In the genomic region with DNA sequence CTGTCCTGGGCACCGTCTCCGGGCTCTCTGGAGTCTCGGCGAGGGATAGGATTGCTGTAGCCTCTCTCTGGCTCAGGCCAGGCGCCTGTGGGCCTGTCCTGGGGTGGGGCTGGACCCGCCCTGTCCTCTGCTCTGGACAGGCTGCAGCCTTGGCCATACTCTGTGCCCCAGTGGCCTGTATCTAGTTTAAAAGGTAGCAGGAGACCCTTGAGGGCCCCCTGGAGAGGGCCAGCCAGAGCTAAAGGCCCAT, we compare ENCODE assay signal across 19 cellular contexts. TPM values are rescaled to one million over a fixed set of nuclear protein-coding genes. Genes with fewer than 3 reads are reported as not detected.
A peak's percentile ranks its signal among the peaks of the same experiment; 100 is the strongest.
DNase-seq lines count a peak whose midpoint lies in the region; ATAC-seq, FAIRE-seq and TF ChIP-seq lines count a peak whose summit lies in the region.
"Had no signal": no experiment of that assay in that cellular context is flagged by ENCODE, and none has a peak within 500 bp of the region (broad histone marks: within the 10 kb centered on the region; RNA-seq: fewer than 3 reads in every experiment).

No MANE protein-coding gene starts in this region.

- H3K56ac ChIP-seq in H1 (replicated peaks; ENCODE audit: insufficient read length, low read depth, low read length): no peak overlapping the region

- no peaks in the 10 kb centered on the region for H3K9me3 Mint-ChIP-seq in activated CD4-positive, alpha-beta memory T cell treated with anti-CD3 and anti-CD28 coated beads for 36 hours
- H3K9me3 Mint-ChIP-seq in activated CD4-positive, alpha-beta memory T cell treated with anti-CD3 and anti-CD28 coated beads, Interleukin-2, amount 10 ng/mL, durations not matched to agents 7 days and 5 days: no peaks in the 10 kb centered on the region
- H3K9me3 Mint-ChIP-seq: naive B cell had no signal

- H3K36me3 ChIP-seq in H1 (ENCODE audit: control insufficient read depth in 2 of 4, insufficient read depth in 4 of 4, low read length in 3 of 4) (no peaks in the 10 kb centered on the region; a peak in 2 of 8 replicates), lower lobe of right lung (no peaks in the 10 kb centered on the region), smooth muscle cell (ENCODE audit: low read depth) (no peaks in the 10 kb centered on the region)
- H3K36me3 ChIP-seq: SJSA1 had no signal

- H2AFZ ChIP-seq in H1 (ENCODE audit: low read length): no peak overlapping the region
- H2AFZ ChIP-seq in smooth muscle cell (ENCODE audit: low read depth): no peak overlapping the region

- no peak overlapping the region for H3K27ac Mint-ChIP-seq in activated CD4-positive, alpha-beta memory T cell treated with anti-CD3 and anti-CD28 coated beads for 36 hours
- no peak overlapping the region for H3K27ac Mint-ChIP-seq in activated CD4-positive, alpha-beta memory T cell treated with anti-CD3 and anti-CD28 coated beads, Interleukin-2, amount 10 ng/mL, durations not matched to agents 7 days and 5 days
- H3K27ac Mint-ChIP-seq: naive B cell had no signal

- ATAC-seq in lower lobe of right lung: no peak
- ATAC-seq in HG03045 (IDR thresholded peaks at IDR 0.05; ENCODE audit: unreplicated experiment): no peak
- ATAC-seq in HG02885 (IDR thresholded peaks at IDR 0.05; ENCODE audit: poor library complexity, unreplicated experiment): no peak

- no peak for TF ChIP-seq EP300 in H1 (IDR thresholded peaks at IDR 0.05; ENCODE audit: borderline replicate concordance in 1 of 2, low read depth in 2 of 2, low read length in 2 of 2)

- peak overlapping the region; percentile 83 to 88 for H3K4me2 ChIP-seq in H1 (ENCODE audit: insufficient read depth in 1 of 2, low read depth in 2 of 2, low read length in 2 of 2)
- H3K4me2 ChIP-seq in smooth muscle cell: peak overlapping the region; percentile 98

- no peak overlapping the region for H2BK20ac ChIP-seq in H1 (ENCODE audit: low read length)

- peaks cover 15% of the 10 kb centered on the region for H3K79me1 ChIP-seq in H1 (ENCODE audit: low read depth, low read length)

- peak overlapping the region; percentile 8 for H3K4me3 Mint-ChIP-seq in activated CD4-positive, alpha-beta memory T cell treated with anti-CD3 and anti-CD28 coated beads for 36 hours
- H3K4me3 Mint-ChIP-seq in activated CD4-positive, alpha-beta memory T cell treated with anti-CD3 and anti-CD28 coated beads, Interleukin-2, amount 10 ng/mL, durations not matched to agents 7 days and 5 days: no peak overlapping the region

- FAIRE-seq in H1 (lab: Jason Lieb, UNC): no peak
- FAIRE-seq: GM18507 had no signal

- H3K4me1 ChIP-seq in H1 (replicated peaks in 1 of 4; ENCODE audit: control insufficient read depth in 3 of 4, insufficient read depth in 4 of 4, low read length in 3 of 4) (peaks cover 0 to 39% (median 27%) of the 10 kb centered on the region in 4 experiments; a peak in 6 of 7 replicates), lower lobe of right lung (peaks cover 29% of the 10 kb centered on the region), smooth muscle cell (ENCODE audit: low read depth) (peaks cover 35% of the 10 kb centered on the region)

- no peaks in the 10 kb centered on the region for H3K36me3 Mint-ChIP-seq in activated CD4-positive, alpha-beta memory T cell treated with anti-CD3 and anti-CD28 coated beads for 36 hours
- H3K36me3 Mint-ChIP-seq in activated CD4-positive, alpha-beta memory T cell treated with anti-CD3 and anti-CD28 coated beads, Interleukin-2, amount 10 ng/mL, durations not matched to agents 7 days and 5 days (ENCODE audit: low read depth): no peaks in the 10 kb centered on the region
- H3K36me3 Mint-ChIP-seq: naive B cell had no signal

- CTCF ChIA-PET in activated CD4-positive, alpha-beta memory T cell treated with anti-CD3 and anti-CD28 coated beads for 36 hours (lab: Charles Lee): no interaction called here
- CTCF ChIA-PET in activated CD4-positive, alpha-beta memory T cell treated with anti-CD3 and anti-CD28 coated beads, Interleukin-2, amount 10 ng/mL, durations not matched to agents 7 days and 5 days (lab: Charles Lee): no interaction called here
- CTCF ChIA-PET in H1 (lab: Charles Lee; ENCODE audit: partially characterized antibody): interaction anchor here (0.9 to 2.2 kb wide), 8 partner anchors 8 to 424 kb away, joined by 3 to 8 read pairs (median 3); no protein-coding TSS in a partner anchor

- H3K9me3 ChIP-seq in H1 (ENCODE audit: insufficient read depth in 2 of 2, low read depth in 1 of 2, low read length in 1 of 2) (no peaks in the 10 kb centered on the region), lower lobe of right lung (no peaks in the 10 kb centered on the region), smooth muscle cell (replicated peaks; ENCODE audit: low read depth) (no peaks in the 10 kb centered on the region)
- H3K9me3 ChIP-seq: SJSA1 had no signal

- TF ChIP-seq POLR2A in H1 (IDR thresholded peaks at IDR 0.05; ENCODE audit: control extremely low read depth in 1 of 2, low read depth in 2 of 2, low read length in 2 of 2): no peak

- H3F3A ChIP-seq in smooth muscle cell (ENCODE audit: low read depth): no peaks in the 10 kb centered on the region

- H3K23me2 ChIP-seq in H1 (ENCODE audit: low read depth, low read length): peaks cover 31% of the 10 kb centered on the region

- H3K4ac ChIP-seq in H1 (replicated peaks; ENCODE audit: insufficient read length, low read depth, low read length): peak overlapping the region; percentile 78

- WGBS in H1 (ENCODE audit: extremely low coverage in 1 of 2, insufficient coverage in 1 of 2, insufficient read length in 1 of 2, insufficient replicate concordance in 2 of 2, low coverage in 1 of 2, low lambda C conversion rate in 2 of 2, missing lambda C conversion rate in 1 of 2), 2 experiments: 42% methylated on average over 2 of the region's 6 CpGs; no CpG with 5 or more reads in 1 of the 2 experiments
- WGBS in smooth muscle cell (ENCODE audit: low lambda C conversion rate): 78% methylated on average over 4 of the region's 6 CpGs

- H3K27me3 ChIP-seq in H1 (replicated peaks in 1 of 4; ENCODE audit: control insufficient read depth in 3 of 4, extremely low read depth in 1 of 4, insufficient read depth in 3 of 4, low read length in 3 of 4) (peaks cover 21 to 28% (median 25%) of the 10 kb centered on the region in 4 experiments), lower lobe of right lung (ENCODE audit: low read depth) (peaks cover 45% of the 10 kb centered on the region), smooth muscle cell (ENCODE audit: low read depth) (peaks cover 20% of the 10 kb centered on the region)

- no peak for DNase-seq in activated CD4-positive, alpha-beta memory T cell treated with anti-CD3 and anti-CD28 coated beads for 36 hours
- DNase-seq in activated CD4-positive, alpha-beta memory T cell treated with anti-CD3 and anti-CD28 coated beads, Interleukin-2, amount 10 ng/mL, durations not matched to agents 7 days and 5 days: no peak
- DNase-seq in H1 (ENCODE audit: low read depth in 1 of 2, low spot score in 2 of 2) (no peak), lower lobe of right lung (no peak), smooth muscle cell (lab: John Stamatoyannopoulos, UW; ENCODE audit: unreplicated experiment) (no peak), midbrain (lab: John Stamatoyannopoulos, UW) (no peak)
- DNase-seq: activated T-cell treated with anti-CD3 and anti-CD28 coated beads, Interleukin-2, amount 50 U/mL, for 1 hour; amygdala; HCEC 1CT; naive B cell; substantia nigra had no signal

- peaks cover 16 to 39% of the 10 kb centered on the region in 2 experiments for H4K20me1 ChIP-seq in H1 (replicated peaks in 1 of 2; ENCODE audit: control insufficient read depth in 1 of 2, insufficient read depth in 2 of 2, low read length in 2 of 2)
- peaks cover 16% of the 10 kb centered on the region for H4K20me1 ChIP-seq in smooth muscle cell (ENCODE audit: low read depth)

- H3K4me3 ChIP-seq in H1 (ENCODE audit: extremely low read depth in 1 of 4, insufficient read depth in 2 of 4, low read depth in 3 of 4, low read length in 4 of 4) (peak overlapping the region; percentile 61 to 88 (median 64); a peak in 6 of 8 replicates), lower lobe of right lung (peak overlapping the region; percentile 62), smooth muscle cell (peak overlapping the region; percentile 69)
- H3K4me3 ChIP-seq: SJSA1 had no signal

- TF ChIP-seq RAD21 in H1 (IDR thresholded peaks at IDR 0.05 in 1 of 2, conservative IDR thresholded peaks at IDR 0.05 in 1 of 2; ENCODE audit: low read depth in 2 of 2, low read length in 2 of 2): no peak

- H2AK5ac ChIP-seq in H1 (ENCODE audit: low read depth, low read length): no peak overlapping the region

- POLR2A ChIA-PET in activated CD4-positive, alpha-beta memory T cell treated with anti-CD3 and anti-CD28 coated beads for 36 hours (lab: Charles Lee): interaction anchor here (1.1 kb wide), 1 partner anchor 193 kb away, joined by 3 read pairs; no protein-coding TSS in a partner anchor
- POLR2A ChIA-PET in activated CD4-positive, alpha-beta memory T cell treated with anti-CD3 and anti-CD28 coated beads, Interleukin-2, amount 10 ng/mL, durations not matched to agents 7 days and 5 days (lab: Charles Lee): no interaction called here
- POLR2A ChIA-PET in H1 (lab: Charles Lee; ENCODE audit: partially characterized antibody): no interaction called here

- H2BK120ac ChIP-seq in H1 (replicated peaks; ENCODE audit: low read depth, low read length): peak overlapping the region; percentile 78

- intact Hi-C loops in activated CD4-positive, alpha-beta memory T cell treated with anti-CD3 and anti-CD28 coated beads for 36 hours (cut with micrococcal nuclease): no loop called here
- intact Hi-C loops in lower lobe of right lung (cut with DNase I): no loop called here

- H3K27ac ChIP-seq in H1 (ENCODE audit: low read depth, low read length) (no peak overlapping the region), lower lobe of right lung (no peak overlapping the region), smooth muscle cell (ENCODE audit: low read depth) (no peak overlapping the region)
- H3K27ac ChIP-seq: SJSA1, VCaP had no signal

- H2BK5ac ChIP-seq in H1 (ENCODE audit: low read depth, low read length): no peak overlapping the region

- no peak overlapping the region for H3K23ac ChIP-seq in H1 (ENCODE audit: insufficient read length)

- no peak overlapping the region for H4K5ac ChIP-seq in H1 (ENCODE audit: insufficient read length, low read depth, low read length)

- no peak for TF ChIP-seq CTCF in H1 (IDR thresholded peaks at IDR 0.05; ENCODE audit: control extremely low read depth in 1 of 3, insufficient read depth in 1 of 3, low read depth in 1 of 3, low read length in 3 of 3)
- TF ChIP-seq CTCF in lower lobe of right lung (IDR thresholded peaks at IDR 0.05): no peak
- no peak for TF ChIP-seq CTCF in smooth muscle cell (IDR thresholded peaks at IDR 0.05; ENCODE audit: borderline replicate concordance, insufficient read depth, poor library complexity, severe bottlenecking)

- peak overlapping the region; percentile 74 for H4K91ac ChIP-seq in H1 (replicated peaks; ENCODE audit: insufficient read length, low read length)

- no peak overlapping the region for H4K8ac ChIP-seq in H1 (ENCODE audit: extremely low read depth, insufficient read depth, low read length)

- peaks cover 22 to 61% of the 10 kb centered on the region in 2 experiments; a peak in 3 of 4 replicates for H3K79me2 ChIP-seq in H1 (ENCODE audit: control insufficient read depth in 1 of 2, insufficient read depth in 2 of 2, low read length in 2 of 2)
- peaks cover 8% of the 10 kb centered on the region for H3K79me2 ChIP-seq in smooth muscle cell (ENCODE audit: low read depth)

- H3K9ac ChIP-seq in H1 (replicated peaks in 1 of 4; ENCODE audit: extremely low read depth in 1 of 4, low read depth in 3 of 4, low read length in 3 of 4) (no peak overlapping the region), smooth muscle cell (ENCODE audit: low read depth) (no peak overlapping the region)

- H3K27me3 Mint-ChIP-seq in activated CD4-positive, alpha-beta memory T cell treated with anti-CD3 and anti-CD28 coated beads for 36 hours: peaks cover 24% of the 10 kb centered on the region
- peaks cover 23% of the 10 kb centered on the region for H3K27me3 Mint-ChIP-seq in activated CD4-positive, alpha-beta memory T cell treated with anti-CD3 and anti-CD28 coated beads, Interleukin-2, amount 10 ng/mL, durations not matched to agents 7 days and 5 days

- H3K4me1 Mint-ChIP-seq in activated CD4-positive, alpha-beta memory T cell treated with anti-CD3 and anti-CD28 coated beads for 36 hours (ENCODE audit: low read depth): peaks cover 8% of the 10 kb centered on the region
- peaks cover 10% of the 10 kb centered on the region for H3K4me1 Mint-ChIP-seq in activated CD4-positive, alpha-beta memory T cell treated with anti-CD3 and anti-CD28 coated beads, Interleukin-2, amount 10 ng/mL, durations not matched to agents 7 days and 5 days

- H3K18ac ChIP-seq in H1 (ENCODE audit: extremely low read depth, low read length): no peak overlapping the region; the same call in 1 of the 2 replicates

- no peak overlapping the region for H2BK12ac ChIP-seq in H1 (ENCODE audit: low read depth, low read length)

- H2BK15ac ChIP-seq in H1 (ENCODE audit: low read length): no peak overlapping the region

- H3K14ac ChIP-seq in H1 (ENCODE audit: insufficient read length): no peak overlapping the region

RNA-seq across cellular contexts. Expression of a gene that starts 1.8 kb away (rescaled TPM):
- total RNA-seq in activated CD4-positive, alpha-beta memory T cell treated with anti-CD3 and anti-CD28 coated beads for 36 hours: under 1 TPM; 0.29 to 0.38 TPM
- 1 to 10 TPM; 7.7 to 7.9 TPM for total RNA-seq in activated CD4-positive, alpha-beta memory T cell treated with anti-CD3 and anti-CD28 coated beads, Interleukin-2, amount 10 ng/mL, durations not matched to agents 7 days and 5 days
- total RNA-seq in H1 (2021; fragmentation: NEBNext Ultra II Directional; extraction: Animal tissue kit (Norgen Biotek cat#: 25700)): 41.6 and 42.3 TPM in 2 replicates
- polyA plus RNA-seq in H1 (2011; rRNA removed): 11.5 and 25.9 TPM in 2 replicates
- 18.3 TPM for polyA plus RNA-seq in H1 (2011; cell fraction: cytosol; rRNA removed)
- polyA plus RNA-seq in H1 (2011; cell fraction: nucleus; rRNA removed): 49.7 TPM
- 14.7 to 22.6 TPM (median 20.0 TPM) in 4 replicates for polyA plus RNA-seq in H1 (2012, experiment 1 of 2)
- 16.2 TPM for polyA plus RNA-seq in H1 (2012, experiment 2 of 2)
- polyA plus RNA-seq in H1 (2013, experiment 1 of 2): 13.6 TPM
- 12.8 TPM for polyA plus RNA-seq in H1 (2013, experiment 2 of 2)
- 2.8 and 6.1 TPM in 2 replicates for polyA minus RNA-seq in H1 (2011; rRNA and poly(A)+ RNA removed)
- polyA minus RNA-seq in H1 (2011; cell fraction: cytosol; rRNA and poly(A)+ RNA removed): 24.9 TPM
- polyA minus RNA-seq in H1 (2011; cell fraction: nucleus; rRNA and poly(A)+ RNA removed): 24.4 TPM
- total RNA-seq in lower lobe of right lung: 4.4 TPM
- 4.4 and 5.9 TPM in 2 replicates for total RNA-seq in smooth muscle cell
- polyA plus RNA-seq in smooth muscle cell: 4.0 and 4.4 TPM in 2 replicates
- total RNA-seq: HT-29 had no signal

RNA-seq across cellular contexts. Expression of a gene that starts 54.6 kb away (rescaled TPM):
- not detected for total RNA-seq in activated CD4-positive, alpha-beta memory T cell treated with anti-CD3 and anti-CD28 coated beads for 36 hours
- not detected for total RNA-seq in activated CD4-positive, alpha-beta memory T cell treated with anti-CD3 and anti-CD28 coated beads, Interleukin-2, amount 10 ng/mL, durations not matched to agents 7 days and 5 days
- total RNA-seq in H1 (2021; fragmentation: NEBNext Ultra II Directional; extraction: Animal tissue kit (Norgen Biotek cat#: 25700)): 0.34 and 0.46 TPM in 2 replicates
- polyA plus RNA-seq in H1 (2011; rRNA removed) (0.59 and 0.89 TPM in 2 replicates), smooth muscle cell (0.47 and 1.2 TPM in 2 replicates)
- polyA plus RNA-seq in H1 (2011; cell fraction: cytosol; rRNA removed): 0.79 TPM
- polyA plus RNA-seq in H1 (2011; cell fraction: nucleus; rRNA removed): 6.4 TPM
- polyA plus RNA-seq in H1 (2012, experiment 1 of 2): 0.22 to 1.6 TPM (median 1.0 TPM) in 4 replicates
- polyA plus RNA-seq in H1 (2012, experiment 2 of 2): 0.21 TPM
- 0.36 TPM for polyA plus RNA-seq in H1 (2013, experiment 1 of 2)
- polyA plus RNA-seq in H1 (2013, experiment 2 of 2): 0.06 TPM
- polyA minus RNA-seq in H1 (2011; rRNA and poly(A)+ RNA removed): 0.32 and 1.2 TPM in 2 replicates
- polyA minus RNA-seq in H1 (2011; cell fraction: cytosol; rRNA and poly(A)+ RNA removed): 1.3 TPM
- polyA minus RNA-seq in H1 (2011; cell fraction: nucleus; rRNA and poly(A)+ RNA removed): 2.8 TPM
- total RNA-seq in lower lobe of right lung (4.6 TPM), smooth muscle cell (0.18 and 0.49 TPM in 2 replicates)
- total RNA-seq: A172, fibroblast of lung, HT-29, SJSA1 had no signal
- polyA plus RNA-seq: fibroblast of lung had no signal
